Comparison of ENCODE assay signal across 10 cellular contexts in the genomic region with DNA sequence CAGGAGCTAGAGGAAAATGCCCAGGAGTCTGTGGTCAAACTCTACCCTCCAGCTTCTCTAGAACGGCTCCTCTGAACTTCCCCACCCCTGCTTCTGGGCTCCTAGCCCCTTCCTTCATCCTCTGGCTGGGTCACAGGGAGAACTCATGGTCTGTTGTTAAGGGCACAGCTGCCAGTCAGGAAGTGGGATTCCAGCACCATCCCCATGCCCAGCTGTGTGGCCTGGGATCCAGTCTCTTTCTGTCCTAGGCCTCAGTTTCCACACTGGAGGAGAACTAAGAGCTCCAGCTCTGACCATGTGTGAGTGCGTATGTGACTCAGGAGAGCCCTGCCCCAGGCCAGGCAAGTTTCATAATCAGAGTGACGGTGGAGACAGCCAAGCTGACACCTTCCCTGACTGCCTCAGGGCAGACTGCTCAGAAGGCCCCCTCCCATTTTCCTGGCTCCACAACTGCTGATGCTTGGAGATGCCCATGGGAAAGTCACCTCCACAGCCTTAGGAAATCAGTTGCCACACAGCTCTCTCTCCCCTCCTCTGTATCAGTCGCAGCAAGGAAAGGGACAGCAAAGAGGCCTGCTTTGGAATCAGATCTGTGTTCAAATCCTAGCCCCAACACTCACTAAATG. TPM values are rescaled to one million over a fixed set of nuclear protein-coding genes. Genes with fewer than 3 reads are reported as not detected.
DNase-seq lines count a peak whose midpoint lies in the region; ATAC-seq and TF ChIP-seq lines count a peak whose summit lies in the region.
"Had no signal": no experiment of that assay in that cellular context is flagged by ENCODE, and none has a peak within 500 bp of the region (broad histone marks: within the 10 kb centered on the region; RNA-seq: fewer than 3 reads in every experiment).

No MANE protein-coding gene starts in this region.

- peaks cover 41 to 68% (median 64%) of the 10 kb centered on the region in 10 experiments for H3K4me1 ChIP-seq in BLaER1 treated with 17β-estradiol and CSF1 and Interleukin-3, amounts not matched to agents 10 nM and 100 nM
- H3K4me1 ChIP-seq in Karpas-422 (ENCODE audit: low read length), result peaks cover 35% of the 10 kb centered on the region
- peaks cover 38% of the 10 kb centered on the region for H3K4me1 ChIP-seq in muscle layer of colon (ENCODE audit: insufficient read depth, low read length)

- H3K4me2 ChIP-seq in BLaER1 treated with 17β-estradiol and CSF1 and Interleukin-3, amounts not matched to agents 10 nM and 100 nM, result peak overlapping the region; percentile 93 to 100 (median 98)
- peak overlapping the region; percentile 82 for H3K4me2 ChIP-seq in Karpas-422 (ENCODE audit: low read depth, low read length, poor library complexity, severe bottlenecking)

- H3K36me3 Mint-ChIP-seq in natural killer cell treated with Interleukin-12 subunit alpha and Interleukin-12 subunit beta and Interleukin-15 and Interleukin-18, amount 100 ng/mL, for 72 hours, result no peaks in the 10 kb centered on the region

- peaks cover 26% of the 10 kb centered on the region for H3K79me2 ChIP-seq in Karpas-422 (ENCODE audit: low read length)

- ATAC-seq in natural killer cell treated with Interleukin-12 subunit alpha and Interleukin-12 subunit beta and Interleukin-15 and Interleukin-18, amount 100 ng/mL, for 72 hours, result no peak

- H3K27me3 Mint-ChIP-seq in natural killer cell treated with Interleukin-12 subunit alpha and Interleukin-12 subunit beta and Interleukin-15 and Interleukin-18, amount 100 ng/mL, for 72 hours, result no peaks in the 10 kb centered on the region

- no peaks in the 10 kb centered on the region for H3K9me2 ChIP-seq in Karpas-422 (replicated peaks; ENCODE audit: insufficient read depth, low read length)

- H3K4me1 Mint-ChIP-seq in natural killer cell treated with Interleukin-12 subunit alpha and Interleukin-12 subunit beta and Interleukin-15 and Interleukin-18, amount 100 ng/mL, for 72 hours (ENCODE audit: low read depth in 2 of 2), result peaks cover 35 to 39% of the 10 kb centered on the region in 2 donors

- H3K9me3 Mint-ChIP-seq in natural killer cell treated with Interleukin-12 subunit alpha and Interleukin-12 subunit beta and Interleukin-15 and Interleukin-18, amount 100 ng/mL, for 72 hours, result no peaks in the 10 kb centered on the region

- H4K20me1 ChIP-seq in BLaER1 treated with 17β-estradiol and CSF1 and Interleukin-3, amounts not matched to agents 10 nM and 100 nM, result peaks cover 0 to 61% (median 35%) of the 10 kb centered on the region in 11 experiments; a peak in 13 of 22 replicates
- 0 out of 2 replicates have a peak, but pooled peaks cover 3% of the 10 kb centered on the region for H4K20me1 ChIP-seq in Karpas-422 (ENCODE audit: insufficient read depth, low read depth, low read length)

- peak overlapping the region; percentile 12 to 92 (median 86); a peak in 19 of 22 replicates for H3K9ac ChIP-seq in BLaER1 treated with 17β-estradiol and CSF1 and Interleukin-3, amounts not matched to agents 10 nM and 100 nM
- H3K9ac ChIP-seq in Karpas-422 (ENCODE audit: low read length) (peak overlapping the region; percentile 96), muscle layer of colon (ENCODE audit: low read length) (peak overlapping the region; percentile 16)

- no peaks in the 10 kb centered on the region for H3K27me3 ChIP-seq in BLaER1 treated with 17β-estradiol and CSF1 and Interleukin-3, amounts not matched to agents 10 nM and 100 nM
- H3K27me3 ChIP-seq in Karpas-422 (ENCODE audit: low read length) (no peaks in the 10 kb centered on the region), muscle layer of colon (ENCODE audit: control insufficient read depth in 1 of 2, insufficient read depth in 2 of 2, low read length in 2 of 2) (no peaks in the 10 kb centered on the region)

- no peaks in the 10 kb centered on the region for H3K9me3 ChIP-seq in BLaER1 treated with 17β-estradiol and CSF1 and Interleukin-3, amounts not matched to agents 10 nM and 100 nM (replicated peaks in 1 of 11)
- no peaks in the 10 kb centered on the region for H3K9me3 ChIP-seq in Karpas-422 (ENCODE audit: low read length)
- H3K9me3 ChIP-seq in muscle layer of colon (ENCODE audit: low read length), result no peaks in the 10 kb centered on the region

- peak overlapping the region in 4 of 10 experiments; percentile 74 to 88 (median 80); a peak in 4 of 20 replicates for H3K4me3 ChIP-seq in BLaER1 treated with 17β-estradiol and CSF1 and Interleukin-3, amounts not matched to agents 10 nM and 100 nM
- peak overlapping the region; percentile 96; the same call in 1 of the 2 replicates for H3K4me3 ChIP-seq in Karpas-422 (ENCODE audit: low read length)
- H3K4me3 ChIP-seq in choroid plexus epithelial cell (ENCODE audit: low read depth, low read length), result no peak overlapping the region
- peak overlapping the region in 1 of 2 donors; percentile 90 for H3K4me3 ChIP-seq in muscle layer of colon (ENCODE audit: low read depth in 1 of 2, low read length in 2 of 2)

- no peak overlapping the region for H2AFZ ChIP-seq in Karpas-422 (ENCODE audit: low read length)

- DNase-seq in Karpas-422, result no peak
- peak; percentile 36 for DNase-seq in choroid plexus epithelial cell (ENCODE audit: low read depth)
- DNase-seq in NCI-H2171 treated with DMSO at 0.1 percent for 48 hours (lab: John Stamatoyannopoulos, UW), result no peak
- no peak for DNase-seq in GM13976 (ENCODE audit: low spot score)
- no peak for DNase-seq in ACHN
- DNase-seq in natural killer cell treated with Interleukin-12 subunit alpha and Interleukin-12 subunit beta and Interleukin-15 and Interleukin-18, amount 100 ng/mL, for 72 hours (ENCODE audit: low spot score), result no peak

- no peak overlapping the region for H3K4me3 Mint-ChIP-seq in natural killer cell treated with Interleukin-12 subunit alpha and Interleukin-12 subunit beta and Interleukin-15 and Interleukin-18, amount 100 ng/mL, for 72 hours

- H3K27ac ChIP-seq in BLaER1 treated with 17β-estradiol and CSF1 and Interleukin-3, amounts not matched to agents 10 nM and 100 nM, result peak overlapping the region in 8 of 11 experiments; percentile 1 to 83 (median 22); a peak in 8 of 22 replicates
- peak overlapping the region; percentile 27 for H3K27ac ChIP-seq in Karpas-422 (ENCODE audit: low read length)
- H3K27ac ChIP-seq in muscle layer of colon (ENCODE audit: low read depth, low read length), result no peak overlapping the region

- H3K36me3 ChIP-seq in BLaER1 treated with 17β-estradiol and CSF1 and Interleukin-3, amounts not matched to agents 10 nM and 100 nM, result peaks cover 15 to 39% (median 31%) of the 10 kb centered on the region in 11 experiments; a peak in 21 of 22 replicates
- no peaks in the 10 kb centered on the region for H3K36me3 ChIP-seq in Karpas-422 (ENCODE audit: insufficient read depth, low read length)
- H3K36me3 ChIP-seq in muscle layer of colon (ENCODE audit: insufficient read depth, low read length), result peaks cover 24% of the 10 kb centered on the region

- in situ Hi-C loops in GM13976 (cut with MboI; ENCODE audit: low sequenced_read_pairs, unreplicated experiment) (loop anchor here (10.0 kb wide), 1 partner anchor 278 kb away; no protein-coding TSS in a partner anchor), ACHN (cut with HindIII; ENCODE audit: low pct_ligation_motif_present, low pct_unique_long_range_greater_than_20kb, low sequenced_read_pairs) (no loop called here)

- peak overlapping the region in 1 of 2 donors; percentile 76 for H3K27ac Mint-ChIP-seq in natural killer cell treated with Interleukin-12 subunit alpha and Interleukin-12 subunit beta and Interleukin-15 and Interleukin-18, amount 100 ng/mL, for 72 hours

- no peak for TF ChIP-seq CTCF in choroid plexus epithelial cell (conservative IDR thresholded peaks at IDR 0.05; ENCODE audit: low read depth, low read length)
- no peak for TF ChIP-seq CTCF in GM13976 (IDR thresholded peaks at IDR 0.05; ENCODE audit: borderline replicate concordance, control extremely low read depth, extremely low read depth, insufficient read depth, missing control alignments)

RNA-seq across cellular contexts. Expression of gene IGSF8, which starts 1.8 kb away (rescaled TPM):
- total RNA-seq in Karpas-422 (2014; rRNA removed; shearing (Covaris generic); ENCODE audit: low replicate concordance), result 15.8 and 33.8 TPM in 2 replicates
- total RNA-seq in natural killer cell treated with Interleukin-12 subunit alpha and Interleukin-12 subunit beta and Interleukin-15 and Interleukin-18, amount 100 ng/mL, for 72 hours, result 10 to 100 TPM; 20.6 to 25.8 TPM

RNA-seq across cellular contexts. Expression of gene KCNJ9, which starts 15.3 kb away (rescaled TPM):
- not detected in 2 replicates for total RNA-seq in Karpas-422 (2014; rRNA removed; shearing (Covaris generic); ENCODE audit: low replicate concordance)
- not detected for total RNA-seq in natural killer cell treated with Interleukin-12 subunit alpha and Interleukin-12 subunit beta and Interleukin-15 and Interleukin-18, amount 100 ng/mL, for 72 hours
- total RNA-seq: lung microvascular endothelial cell, subcutaneous adipose tissue had no signal

RNA-seq across cellular contexts. Expression of gene ATP1A2, which starts 19.0 kb away (rescaled TPM):
- not detected in 2 replicates for total RNA-seq in Karpas-422 (2014; rRNA removed; shearing (Covaris generic); ENCODE audit: low replicate concordance)
- total RNA-seq in natural killer cell treated with Interleukin-12 subunit alpha and Interleukin-12 subunit beta and Interleukin-15 and Interleukin-18, amount 100 ng/mL, for 72 hours, result not detected
- total RNA-seq: lung microvascular endothelial cell had no signal

RNA-seq across cellular contexts. Expression of gene KCNJ10, which starts 26.6 kb away (rescaled TPM):
- total RNA-seq in Karpas-422 (2014; rRNA removed; shearing (Covaris generic); ENCODE audit: low replicate concordance), result not detected in 2 replicates
- total RNA-seq in natural killer cell treated with Interleukin-12 subunit alpha and Interleukin-12 subunit beta and Interleukin-15 and Interleukin-18, amount 100 ng/mL, for 72 hours, result under 1 TPM in 1 of 2 donors, not detected in 1; 0.50 TPM
- total RNA-seq: lung microvascular endothelial cell, subcutaneous adipose tissue had no signal

RNA-seq across cellular contexts. Expression of gene ATP1A4, which starts 54.8 kb away (rescaled TPM):
- not detected in 2 replicates for total RNA-seq in Karpas-422 (2014; rRNA removed; shearing (Covaris generic); ENCODE audit: low replicate concordance)
- total RNA-seq in natural killer cell treated with Interleukin-12 subunit alpha and Interleukin-12 subunit beta and Interleukin-15 and Interleukin-18, amount 100 ng/mL, for 72 hours, result not detected
- total RNA-seq: lung microvascular endothelial cell had no signal

Comparison
In these comparisons a context has a peak if more than half of its experiments do, and no peak if none do; other contexts are left out.
1. H3K9ac ChIP-seq: peak in every context shown above with its lines; median percentile 96 in Karpas-422; 86 in BLaER1 treated with 17β-estradiol and CSF1 and Interleukin-3, amounts not matched to agents 10 nM and 100 nM; 16 in muscle layer of colon.